ENCODE assay signal across 17 cellular contexts in the genomic region with DNA sequence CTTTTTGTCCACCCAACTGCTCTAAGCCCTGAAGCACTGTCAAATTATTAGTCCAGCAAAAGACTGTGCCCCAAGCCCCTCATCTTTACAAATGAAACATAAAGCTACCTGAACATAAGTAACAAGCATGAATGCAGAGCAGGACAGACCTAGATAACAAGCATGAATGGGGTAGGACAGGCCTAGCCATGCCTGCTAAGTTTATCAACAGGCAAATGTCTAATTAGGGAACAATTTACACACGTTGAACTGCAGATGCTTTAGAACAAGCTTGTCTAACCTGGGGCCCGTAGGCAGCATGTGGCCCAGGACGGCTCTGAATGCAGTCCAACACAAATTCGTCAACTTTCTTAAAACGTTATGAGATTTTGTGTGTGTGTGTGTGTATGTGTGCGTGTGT.
"Had no signal": no experiment of that assay in that cellular context is flagged by ENCODE, and none has a peak within 500 bp of the region (broad histone marks: within the 10 kb centered on the region; RNA-seq: fewer than 3 reads in every experiment).

No MANE protein-coding gene starts in this region.

- H3K4me3 ChIP-seq: left lung, mucosa of descending colon, suprapubic skin had no signal

- ATAC-seq: activated T-helper 17 cell treated with anti-CD3 and anti-CD28 coated beads, Interleukin-2, amount 50 U/mL, for 72 hours; left lung; mucosa of descending colon; naive thymus-derived CD4-positive, alpha-beta T cell; stimulated activated naive CD8-positive, alpha-beta T cell treated with anti-CD3 and anti-CD28 coated beads, Interleukin-15, Interleukin-2, amounts not matched to agents 100 U/mL and 50 U/mL, for 24 hours had no signal

- H3K27ac ChIP-seq: left lung, suprapubic skin had no signal

- DNase-seq: activated CD4-positive, alpha-beta T cell treated with anti-CD3 and anti-CD28 coated beads for 1 hour; activated CD4-positive, alpha-beta T cell treated with anti-CD3 and anti-CD28 coated beads, Interleukin-2, amount 50 U/mL, for 4 hours; activated naive CD4-positive, alpha-beta T cell treated with Interleukin-2 at 50 U/mL for 16 hours; aorta; hippocampal formation; kidney; left lung; mucosa of descending colon; naive thymus-derived CD4-positive, alpha-beta T cell; posterior cingulate gyrus; stimulated activated naive CD8-positive, alpha-beta T cell treated with anti-CD3 and anti-CD28 coated beads, Interleukin-15, Interleukin-2, amounts not matched to agents 100 U/mL and 50 U/mL, for 24 hours; T1000; trophoblast cell had no signal

- H3K9me3 ChIP-seq: left lung, mucosa of descending colon, suprapubic skin had no signal

- H3K27me3 Mint-ChIP-seq: activated T-helper 17 cell treated with anti-CD3 and anti-CD28 coated beads, Interleukin-2, amount 50 U/mL, for 72 hours; memory B cell; naive thymus-derived CD4-positive, alpha-beta T cell had no signal

- H3K9me3 Mint-ChIP-seq: activated T-helper 17 cell treated with anti-CD3 and anti-CD28 coated beads, Interleukin-2, amount 50 U/mL, for 72 hours; memory B cell had no signal

- H3K27me3 ChIP-seq: left lung, suprapubic skin had no signal

- H3K4me3 Mint-ChIP-seq: activated T-helper 17 cell treated with anti-CD3 and anti-CD28 coated beads, Interleukin-2, amount 50 U/mL, for 72 hours; memory B cell; naive thymus-derived CD4-positive, alpha-beta T cell had no signal

- H3K4me1 ChIP-seq: left lung had no signal

- H3K27ac Mint-ChIP-seq: activated T-helper 17 cell treated with anti-CD3 and anti-CD28 coated beads, Interleukin-2, amount 50 U/mL, for 72 hours; memory B cell; naive thymus-derived CD4-positive, alpha-beta T cell had no signal

- FAIRE-seq: bronchial epithelial cell, kidney had no signal
